Comparison of ENCODE assay signal across 25 cellular contexts in the genomic region with DNA sequence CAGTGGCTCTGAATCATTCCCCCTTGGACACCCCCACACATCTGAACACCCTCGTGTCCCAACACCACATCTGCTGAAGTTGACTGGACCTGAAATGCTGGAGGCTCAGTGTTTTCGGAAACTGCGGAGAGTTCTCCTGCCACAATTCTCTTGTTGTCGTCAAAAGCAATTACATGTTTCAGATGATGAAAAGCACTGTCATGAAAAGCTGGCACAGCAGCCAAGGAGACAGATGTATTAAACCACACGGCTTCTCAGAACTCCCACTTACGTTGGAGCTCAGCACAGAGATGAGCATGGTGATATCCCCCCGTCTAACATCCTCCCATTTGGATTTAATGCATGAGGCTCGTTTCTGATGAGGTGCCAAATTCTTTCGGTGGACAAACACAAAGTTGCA.
"Had no signal": no experiment of that assay in that cellular context is flagged by ENCODE, and none has a peak within 500 bp of the region (broad histone marks: within the 10 kb centered on the region; RNA-seq: fewer than 3 reads in every experiment).

No MANE protein-coding gene starts in this region.

- H3K27ac Mint-ChIP-seq: activated B cell treated with CpG ODN at 0.5 μM for 24 hours; activated naive CD4-positive, alpha-beta T cell treated with anti-CD3 and anti-CD28 coated beads, Interleukin-2, amount 50 U/mL, for 72 hours; memory B cell; natural killer cell treated with Interleukin-12 subunit alpha and Interleukin-12 subunit beta and Interleukin-15 and Interleukin-18, amount 100 ng/mL, for 72 hours; stimulated activated naive CD8-positive, alpha-beta T cell treated with anti-CD3 and anti-CD28 coated beads, Interleukin-15, Interleukin-2, amounts not matched to agents 100 ng/mL and 50 ng/mL, for 24 hours; T-helper 17 cell had no signal

- ATAC-seq: activated naive CD4-positive, alpha-beta T cell treated with anti-CD3 and anti-CD28 coated beads, Interleukin-2, amount 50 U/mL, for 72 hours; esophagus mucosa; left colon; natural killer cell treated with Interleukin-12 subunit alpha and Interleukin-12 subunit beta and Interleukin-15 and Interleukin-18, amount 100 ng/mL, for 72 hours; right cardiac atrium; T-helper 17 cell had no signal

- H3K4me3 ChIP-seq: adrenal gland, heart right ventricle, thyroid gland had no signal

- H3K27me3 ChIP-seq: adrenal gland, heart right ventricle, thyroid gland had no signal

- H3K36me3 Mint-ChIP-seq: activated naive CD4-positive, alpha-beta T cell treated with anti-CD3 and anti-CD28 coated beads, Interleukin-2, amount 50 U/mL, for 72 hours; memory B cell; natural killer cell treated with Interleukin-12 subunit alpha and Interleukin-12 subunit beta and Interleukin-15 and Interleukin-18, amount 100 ng/mL, for 72 hours had no signal

- H3K4me1 ChIP-seq: adrenal gland, parathyroid adenoma had no signal

- DNase-seq: activated B cell treated with CpG ODN at 0.5 μM for 24 hours; activated CD4-positive, alpha-beta T cell treated with anti-CD3 and anti-CD28 coated beads for 4 hours; activated CD4-positive, alpha-beta T cell treated with anti-CD3 and anti-CD28 coated beads, Interleukin-2, amount 50 U/mL, for 48 hours; activated gamma-delta T cell treated with Interleukin-2 at 50 U/mL for 16 hours; adrenal gland; central memory CD4-positive, alpha-beta T cell; dermis blood vessel endothelial cell; effector CD8-positive, alpha-beta T cell; heart right ventricle; left colon; right cardiac atrium; stimulated activated CD4-positive, alpha-beta T cell treated with anti-CD3 and anti-CD28 coated beads, Interleukin-12 subunit alpha, Interleukin-12 subunit beta, amount 100 ng/mL, for 4 hours; stimulated activated CD4-positive, alpha-beta T cell treated with anti-CD3 and anti-CD28 coated beads, Interleukin-4, amount 100 ng/mL, for 4 hours; substantia nigra; T-helper 17 cell; thyroid gland had no signal

- H3K9me3 Mint-ChIP-seq: activated B cell treated with CpG ODN at 0.5 μM for 24 hours; activated naive CD4-positive, alpha-beta T cell treated with anti-CD3 and anti-CD28 coated beads, Interleukin-2, amount 50 U/mL, for 72 hours; memory B cell; natural killer cell treated with Interleukin-12 subunit alpha and Interleukin-12 subunit beta and Interleukin-15 and Interleukin-18, amount 100 ng/mL, for 72 hours; stimulated activated naive CD8-positive, alpha-beta T cell treated with anti-CD3 and anti-CD28 coated beads, Interleukin-15, Interleukin-2, amounts not matched to agents 100 ng/mL and 50 ng/mL, for 24 hours had no signal

- FAIRE-seq: astrocyte, endothelial cell of umbilical vein, keratinocyte had no signal

- H3K9me3 ChIP-seq: adrenal gland, heart right ventricle, thyroid gland had no signal

- H3K36me3 ChIP-seq: adrenal gland, heart right ventricle, thyroid gland had no signal

- H3K4me3 Mint-ChIP-seq: activated B cell treated with CpG ODN at 0.5 μM for 24 hours; memory B cell; stimulated activated naive CD8-positive, alpha-beta T cell treated with anti-CD3 and anti-CD28 coated beads, Interleukin-15, Interleukin-2, amounts not matched to agents 100 ng/mL and 50 ng/mL, for 24 hours; T-helper 17 cell had no signal

- H3K4me1 Mint-ChIP-seq: activated B cell treated with CpG ODN at 0.5 μM for 24 hours, memory B cell had no signal
